ENCODE assay signal across 10 cellular contexts in the genomic region with DNA sequence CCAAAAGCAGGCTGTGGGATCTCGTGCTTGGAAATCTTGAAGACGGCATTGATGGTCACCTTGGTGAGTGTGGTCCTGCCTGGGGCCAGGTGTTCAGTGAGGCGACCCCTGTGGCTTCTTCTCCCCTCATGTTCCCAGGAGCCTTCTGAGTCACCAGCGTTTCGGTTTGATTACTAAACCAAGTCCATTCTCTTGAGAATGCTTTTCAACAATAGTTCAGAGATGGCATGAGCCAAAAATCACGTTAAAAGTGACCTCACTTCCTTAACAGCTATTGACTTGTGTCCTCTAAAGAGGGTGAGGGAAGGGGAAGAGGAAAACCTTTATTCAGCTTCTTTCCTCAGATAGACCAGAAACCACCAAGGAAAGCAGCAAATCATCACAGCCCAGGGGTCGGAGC.
DNase-seq lines count a peak whose midpoint lies in the region; ATAC-seq and TF ChIP-seq lines count a peak whose summit lies in the region.
"Had no signal": no experiment of that assay in that cellular context is flagged by ENCODE, and none has a peak within 500 bp of the region (broad histone marks: within the 10 kb centered on the region; RNA-seq: fewer than 3 reads in every experiment).

No MANE protein-coding gene starts in this region.

- no peak for TF ChIP-seq POLR2A in esophagus muscularis mucosa (IDR thresholded peaks at IDR 0.05; ENCODE audit: low read depth)

- H4K20me1 ChIP-seq in smooth muscle cell (ENCODE audit: low read depth): no peaks in the 10 kb centered on the region

- TF ChIP-seq CTCF in A673 (conservative IDR thresholded peaks at IDR 0.05; ENCODE audit: low read depth, low read length) (no peak), smooth muscle cell (IDR thresholded peaks at IDR 0.05; ENCODE audit: borderline replicate concordance, insufficient read depth, poor library complexity, severe bottlenecking) (no peak), esophagus muscularis mucosa (IDR thresholded peaks at IDR 0.05) (no peak)

- H3K36me3 Mint-ChIP-seq in activated CD4-positive, alpha-beta memory T cell treated with anti-CD3 and anti-CD28 coated beads, Interleukin-2, amount 10 ng/mL, durations not matched to agents 7 days and 5 days (ENCODE audit: low read depth): peaks cover 26% of the 10 kb centered on the region
- peaks cover 0 to 11% (median 5%) of the 10 kb centered on the region in 5 donors for H3K36me3 Mint-ChIP-seq in naive thymus-derived CD4-positive, alpha-beta T cell

- H3F3A ChIP-seq in smooth muscle cell (ENCODE audit: low read depth): no peaks in the 10 kb centered on the region

- H3K4me3 Mint-ChIP-seq in activated CD4-positive, alpha-beta memory T cell treated with anti-CD3 and anti-CD28 coated beads, Interleukin-2, amount 10 ng/mL, durations not matched to agents 7 days and 5 days: no peak overlapping the region
- H3K4me3 Mint-ChIP-seq in naive thymus-derived CD4-positive, alpha-beta T cell: no peak overlapping the region

- H3K9me3 ChIP-seq in A673 (ENCODE audit: low read depth, low read length, poor library complexity, severe bottlenecking) (no peaks in the 10 kb centered on the region), smooth muscle cell (replicated peaks; ENCODE audit: low read depth) (no peaks in the 10 kb centered on the region), esophagus muscularis mucosa (no peaks in the 10 kb centered on the region)
- no peaks in the 10 kb centered on the region for H3K9me3 ChIP-seq in naive thymus-derived CD4-positive, alpha-beta T cell (ENCODE audit: control insufficient read depth in 2 of 3, low read length in 3 of 3)
- no peaks in the 10 kb centered on the region for H3K9me3 ChIP-seq in effector memory CD4-positive, alpha-beta T cell (ENCODE audit: control insufficient read depth, low read length)

- H3K27me3 Mint-ChIP-seq in activated CD4-positive, alpha-beta memory T cell treated with anti-CD3 and anti-CD28 coated beads, Interleukin-2, amount 10 ng/mL, durations not matched to agents 7 days and 5 days: no peaks in the 10 kb centered on the region
- no peaks in the 10 kb centered on the region for H3K27me3 Mint-ChIP-seq in naive thymus-derived CD4-positive, alpha-beta T cell

- WGBS in smooth muscle cell (ENCODE audit: low lambda C conversion rate): 80% methylated on average over 7 of the region's 7 CpGs
- 79% methylated on average over 7 of the region's 7 CpGs for WGBS in esophagus muscularis mucosa

- peak overlapping the region; percentile 58 for H3K27ac Mint-ChIP-seq in activated CD4-positive, alpha-beta memory T cell treated with anti-CD3 and anti-CD28 coated beads, Interleukin-2, amount 10 ng/mL, durations not matched to agents 7 days and 5 days
- H3K27ac Mint-ChIP-seq in naive thymus-derived CD4-positive, alpha-beta T cell: no peak overlapping the region

- no peaks in the 10 kb centered on the region for H3K79me2 ChIP-seq in smooth muscle cell (ENCODE audit: low read depth)

- no peak overlapping the region for H3K4me3 ChIP-seq in A673 (ENCODE audit: low read depth, low read length, poor library complexity, severe bottlenecking)
- no peak overlapping the region for H3K4me3 ChIP-seq in smooth muscle cell
- no peak overlapping the region for H3K4me3 ChIP-seq in esophagus muscularis mucosa
- H3K4me3 ChIP-seq in naive thymus-derived CD4-positive, alpha-beta T cell (ENCODE audit: low read length): no peak overlapping the region
- no peak overlapping the region for H3K4me3 ChIP-seq in effector memory CD4-positive, alpha-beta T cell (ENCODE audit: insufficient read depth, low read depth, low read length, poor library complexity, severe bottlenecking)
- H3K4me3 ChIP-seq: cardiac muscle cell had no signal

- H3K4me1 Mint-ChIP-seq in activated CD4-positive, alpha-beta memory T cell treated with anti-CD3 and anti-CD28 coated beads, Interleukin-2, amount 10 ng/mL, durations not matched to agents 7 days and 5 days: peaks cover 50% of the 10 kb centered on the region
- H3K4me1 Mint-ChIP-seq in naive thymus-derived CD4-positive, alpha-beta T cell: peaks cover 5 to 20% (median 15%) of the 10 kb centered on the region in 7 donors

- BruUV-seq in A673 (replicated peaks; lab: Mats Ljungman, UMichigan): no TSS peak

- peaks cover 13% of the 10 kb centered on the region for H3K9me3 Mint-ChIP-seq in activated CD4-positive, alpha-beta memory T cell treated with anti-CD3 and anti-CD28 coated beads, Interleukin-2, amount 10 ng/mL, durations not matched to agents 7 days and 5 days
- H3K9me3 Mint-ChIP-seq in naive thymus-derived CD4-positive, alpha-beta T cell: peaks cover 0 to 9% (median 0%) of the 10 kb centered on the region in 11 donors

- H3K9ac ChIP-seq in smooth muscle cell (ENCODE audit: low read depth): no peak overlapping the region

- CTCF ChIA-PET in A673 (lab: Charles Lee): no interaction called here
- CTCF ChIA-PET in activated CD4-positive, alpha-beta memory T cell treated with anti-CD3 and anti-CD28 coated beads, Interleukin-2, amount 10 ng/mL, durations not matched to agents 7 days and 5 days (lab: Charles Lee): no interaction called here
- CTCF ChIA-PET in naive thymus-derived CD4-positive, alpha-beta T cell (lab: Charles Lee): no interaction called here

- H3K27me3 ChIP-seq in A673 (replicated peaks; ENCODE audit: insufficient read depth, low read depth, low read length, poor library complexity) (peaks cover 4% of the 10 kb centered on the region), smooth muscle cell (ENCODE audit: low read depth) (no peaks in the 10 kb centered on the region), esophagus muscularis mucosa (no peaks in the 10 kb centered on the region)
- no peaks in the 10 kb centered on the region for H3K27me3 ChIP-seq in naive thymus-derived CD4-positive, alpha-beta T cell (ENCODE audit: control insufficient read depth in 2 of 2, insufficient read depth in 2 of 2, low read length in 2 of 2)
- no peaks in the 10 kb centered on the region for H3K27me3 ChIP-seq in effector memory CD4-positive, alpha-beta T cell (replicated peaks; ENCODE audit: control insufficient read depth, insufficient read depth, low read length, poor library complexity, severe bottlenecking)
- H3K27me3 ChIP-seq: cardiac muscle cell had no signal

- no peak overlapping the region for H2AFZ ChIP-seq in smooth muscle cell (ENCODE audit: low read depth)

- DNase-seq in A673 (ENCODE audit: low spot score) (peak; percentile 25), smooth muscle cell (lab: John Stamatoyannopoulos, UW; ENCODE audit: unreplicated experiment) (no peak), esophagus muscularis mucosa (ENCODE audit: extremely low spot score) (no peak)
- no peak for DNase-seq in activated CD4-positive, alpha-beta memory T cell treated with anti-CD3 and anti-CD28 coated beads, Interleukin-2, amount 10 ng/mL, durations not matched to agents 7 days and 5 days
- DNase-seq in naive thymus-derived CD4-positive, alpha-beta T cell: no peak
- no peak for DNase-seq in effector memory CD4-positive, alpha-beta T cell
- DNase-seq: NCI-H187 had no signal

- peaks cover 10% of the 10 kb centered on the region for H3K4me1 ChIP-seq in A673 (ENCODE audit: insufficient read depth, low read length, poor library complexity, severe bottlenecking)
- no peaks in the 10 kb centered on the region for H3K4me1 ChIP-seq in smooth muscle cell (ENCODE audit: low read depth)
- no peaks in the 10 kb centered on the region for H3K4me1 ChIP-seq in esophagus muscularis mucosa
- H3K4me1 ChIP-seq in naive thymus-derived CD4-positive, alpha-beta T cell (ENCODE audit: control insufficient read depth in 2 of 2, insufficient read depth in 2 of 2, low read length in 2 of 2): peaks cover 7 to 14% of the 10 kb centered on the region in 2 donors
- peaks cover 15% of the 10 kb centered on the region for H3K4me1 ChIP-seq in effector memory CD4-positive, alpha-beta T cell (ENCODE audit: control insufficient read depth, insufficient read depth, low read length, poor library complexity, severe bottlenecking)

- intact Hi-C loops in A673 (cut with micrococcal nuclease; ENCODE audit: unreplicated experiment) (no loop called here), esophagus muscularis mucosa (cut with DNase I) (no loop called here)
- intact Hi-C loops in naive thymus-derived CD4-positive, alpha-beta T cell (cut with micrococcal nuclease): no loop called here

- no peak overlapping the region for H3K4me2 ChIP-seq in smooth muscle cell

- POLR2A ChIA-PET in A673 (lab: Charles Lee; ENCODE audit: low non-redundant PET): interaction anchor here (0.5 kb wide), 1 partner anchor 228 kb away, joined by 5 read pairs; no protein-coding TSS in a partner anchor
- POLR2A ChIA-PET in activated CD4-positive, alpha-beta memory T cell treated with anti-CD3 and anti-CD28 coated beads, Interleukin-2, amount 10 ng/mL, durations not matched to agents 7 days and 5 days (lab: Charles Lee): interaction anchor here (0.7 to 1.9 kb wide), 4 partner anchors 10 to 131 kb away, joined by 3 to 7 read pairs (median 5); no protein-coding TSS in a partner anchor
- POLR2A ChIA-PET in naive thymus-derived CD4-positive, alpha-beta T cell (lab: Charles Lee): no interaction called here

- H3K27ac ChIP-seq in A673 (ENCODE audit: low read depth, low read length, poor library complexity, severe bottlenecking): no peak overlapping the region
- H3K27ac ChIP-seq in smooth muscle cell (ENCODE audit: low read depth): no peak overlapping the region
- H3K27ac ChIP-seq in esophagus muscularis mucosa (replicated peaks in 1 of 4): no peak overlapping the region
- H3K27ac ChIP-seq in naive thymus-derived CD4-positive, alpha-beta T cell (ENCODE audit: low read depth, low read length): no peak overlapping the region
- H3K27ac ChIP-seq in effector memory CD4-positive, alpha-beta T cell (ENCODE audit: insufficient read depth, low read length, poor library complexity, severe bottlenecking): no peak overlapping the region
- H3K27ac ChIP-seq: cardiac muscle cell had no signal

- no peaks in the 10 kb centered on the region for H3K36me3 ChIP-seq in A673 (ENCODE audit: insufficient read depth, low read length, poor library complexity, severe bottlenecking)
- H3K36me3 ChIP-seq in smooth muscle cell (ENCODE audit: low read depth): no peaks in the 10 kb centered on the region
- no peaks in the 10 kb centered on the region for H3K36me3 ChIP-seq in esophagus muscularis mucosa
- H3K36me3 ChIP-seq in naive thymus-derived CD4-positive, alpha-beta T cell (ENCODE audit: control insufficient read depth in 2 of 3, insufficient read depth in 3 of 3, low read length in 3 of 3): no peaks in the 10 kb centered on the region
- H3K36me3 ChIP-seq in effector memory CD4-positive, alpha-beta T cell (ENCODE audit: control insufficient read depth, insufficient read depth, low read length): no peaks in the 10 kb centered on the region
- H3K36me3 ChIP-seq: cardiac muscle cell had no signal

- peak; percentile 62 for ATAC-seq in GM18867 (IDR thresholded peaks at IDR 0.05; ENCODE audit: unreplicated experiment)
- ATAC-seq in HG03039 (IDR thresholded peaks at IDR 0.05; ENCODE audit: unreplicated experiment): peak; percentile 77
- ATAC-seq in naive thymus-derived CD4-positive, alpha-beta T cell: no peak

- TF ChIP-seq EP300 in esophagus muscularis mucosa (IDR thresholded peaks at IDR 0.05): no peak
